In genomic region chr16:89393731-89394406, GRCh38 we compare ENCODE assay signal across 2 cellular contexts.
TF ChIP-seq lines count a peak whose summit lies in the region.

No MANE protein-coding gene starts in this region.

TF ChIP-seq in SK-N-SH, 30 proteins besides CTCF, POLR2A, EP300 and RAD21 (continued from another document):
- no peak for TF ChIP-seq RFX5 (IDR thresholded peaks at IDR 0.05; ENCODE audit: low read length)

TF ChIP-seq in SK-N-SH treated with all-trans-retinoic acid at 6 μM for 48 hours, 23 proteins besides CTCF, POLR2A, EP300 and RAD21 (continued from another document):
- TF ChIP-seq PATZ1 (CRISPR knock-in tag; IDR thresholded peaks at IDR 0.05; ENCODE audit: borderline replicate concordance) (no peak), CSDC2 (CRISPR knock-in tag; IDR thresholded peaks at IDR 0.05) (no peak), CSRNP3 (CRISPR knock-in tag; IDR thresholded peaks at IDR 0.05) (no peak), PPARA (CRISPR knock-in tag; IDR thresholded peaks at IDR 0.05; ENCODE audit: borderline replicate concordance) (no peak), POU6F1 (CRISPR knock-in tag; IDR thresholded peaks at IDR 0.05; ENCODE audit: borderline replicate concordance, low read depth) (no peak), GLIS3 (CRISPR knock-in tag; IDR thresholded peaks at IDR 0.05) (no peak), TSHZ2 (CRISPR knock-in tag; IDR thresholded peaks at IDR 0.05) (no peak), SNAI2 (CRISPR knock-in tag; IDR thresholded peaks at IDR 0.05) (no peak), CREB5 (CRISPR knock-in tag; IDR thresholded peaks at IDR 0.05; ENCODE audit: low read depth) (no peak)
